ENCODE assay signal across 1 cellular context in the genomic region with DNA sequence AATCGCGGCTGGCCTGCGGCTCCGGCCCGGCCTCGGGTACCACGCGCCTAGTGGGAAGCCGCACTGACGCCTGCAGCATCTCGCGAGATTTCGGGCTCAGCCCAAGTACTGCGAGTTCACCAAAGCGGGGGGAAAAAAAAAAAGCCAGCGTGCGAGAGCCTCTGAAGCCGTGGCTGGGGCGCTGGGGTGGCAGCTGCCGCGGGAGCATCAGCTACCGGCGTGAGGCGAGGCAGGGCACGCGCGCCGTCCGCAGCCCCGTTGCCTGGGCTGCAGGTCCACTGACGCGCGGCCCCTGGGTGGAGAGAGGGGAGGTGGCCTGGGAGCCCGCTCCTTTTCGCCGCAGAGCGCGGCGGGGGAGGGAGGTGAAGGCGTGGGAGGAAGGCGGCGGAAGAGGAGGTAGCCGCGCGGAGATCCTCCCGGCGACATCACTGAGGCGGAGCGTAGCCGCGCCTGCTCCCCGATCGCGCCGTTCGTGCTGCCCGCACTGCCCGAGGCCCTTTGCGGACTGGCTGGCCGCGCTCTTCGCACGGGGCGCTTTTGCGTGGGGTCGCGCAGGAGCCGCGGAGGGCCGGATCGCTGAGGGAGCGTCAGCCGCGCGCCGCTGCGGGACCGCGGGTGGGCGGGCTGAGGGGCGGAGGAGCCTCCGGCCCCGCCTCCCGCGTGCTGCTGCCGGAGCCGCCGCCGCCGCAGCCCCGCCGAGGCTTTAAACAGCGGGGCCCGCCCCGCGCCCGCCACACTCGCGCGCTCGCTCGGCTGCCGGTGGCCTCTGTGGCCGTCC.
TF ChIP-seq lines count a peak whose summit lies in the region.

A gene (plus strand): TSS at position 734 of the 778 bp plus-strand sequence. CDS start 189 bp downstream, outside the sequence.

TF ChIP-seq in HepG2, 621 proteins besides CTCF, POLR2A, EP300 and RAD21 (continued from another document and continues in another):
- TF ChIP-seq, protein P1, sequence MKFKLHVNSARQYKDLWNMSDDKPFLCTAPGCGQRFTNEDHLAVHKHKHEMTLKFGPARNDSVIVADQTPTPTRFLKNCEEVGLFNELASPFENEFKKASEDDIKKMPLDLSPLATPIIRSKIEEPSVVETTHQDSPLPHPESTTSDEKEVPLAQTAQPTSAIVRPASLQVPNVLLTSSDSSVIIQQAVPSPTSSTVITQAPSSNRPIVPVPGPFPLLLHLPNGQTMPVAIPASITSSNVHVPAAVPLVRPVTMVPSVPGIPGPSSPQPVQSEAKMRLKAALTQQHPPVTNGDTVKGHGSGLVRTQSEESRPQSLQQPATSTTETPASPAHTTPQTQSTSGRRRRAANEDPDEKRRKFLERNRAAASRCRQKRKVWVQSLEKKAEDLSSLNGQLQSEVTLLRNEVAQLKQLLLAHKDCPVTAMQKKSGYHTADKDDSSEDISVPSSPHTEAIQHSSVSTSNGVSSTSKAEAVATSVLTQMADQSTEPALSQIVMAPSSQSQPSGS (CRISPR knock-in tag; IDR thresholded peaks at IDR 0.05) = no peak
- TF ChIP-seq, protein P2, sequence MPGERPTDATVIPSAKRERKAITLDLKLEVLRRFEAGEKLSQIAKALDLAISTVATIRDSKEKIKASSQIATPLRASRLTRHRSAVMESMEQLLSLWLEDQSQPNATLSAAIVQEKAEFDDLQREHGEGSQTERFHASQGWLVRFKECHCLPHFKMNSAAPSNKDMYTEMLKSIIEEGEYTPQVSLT (CRISPR knock-in tag; IDR thresholded peaks at IDR 0.05; ENCODE audit: borderline replicate concordance, low read depth) = no peak
- TF ChIP-seq TMF1 (CRISPR knock-in tag; IDR thresholded peaks at IDR 0.05; ENCODE audit: low read depth) (peak; percentile 45; the same call in 1 of the 2 replicates), ZNF619 (CRISPR knock-in tag; IDR thresholded peaks at IDR 0.05) (no peak), SRSF4 (IDR thresholded peaks at IDR 0.05; ENCODE audit: low read depth, low read length, poor library complexity, severe bottlenecking) (no peak), ZNF556 (CRISPR knock-in tag; IDR thresholded peaks at IDR 0.05; ENCODE audit: borderline replicate concordance) (no peak; the same call in 1 of the 2 replicates), ONECUT2 (CRISPR knock-in tag; IDR thresholded peaks at IDR 0.05) (no peak), ZNF264 (CRISPR knock-in tag; IDR thresholded peaks at IDR 0.05) (no peak), MAZ (IDR thresholded peaks at IDR 0.05; ENCODE audit: borderline replicate concordance, low read depth, low read length) (no peak), MAZ (CRISPR knock-in tag; IDR thresholded peaks at IDR 0.05; ENCODE audit: low read depth) (peak; percentile 81), ZNF572 (CRISPR knock-in tag; IDR thresholded peaks at IDR 0.05) (0 out of 2 replicates have a peak, but pooled peaks have one; percentile 30), KMT2B (CRISPR knock-in tag; IDR thresholded peaks at IDR 0.05) (peak; percentile 82), KLF13 (CRISPR knock-in tag; IDR thresholded peaks at IDR 0.05) (no peak), HIVEP1 (CRISPR knock-in tag; IDR thresholded peaks at IDR 0.05) (peak; percentile 70; the same call in 1 of the 2 replicates), ZKSCAN8 (CRISPR knock-in tag; IDR thresholded peaks at IDR 0.05; ENCODE audit: borderline replicate concordance) (no peak), CREB1 (IDR thresholded peaks at IDR 0.05) (no peak), CREB1 (CRISPR knock-in tag; IDR thresholded peaks at IDR 0.05) (no peak), RBAK (CRISPR knock-in tag; IDR thresholded peaks at IDR 0.05) (no peak), DMAP1 (CRISPR knock-in tag; IDR thresholded peaks at IDR 0.05) (peak; percentile 68; the same call in 1 of the 2 replicates)
- TF ChIP-seq, protein P3, sequence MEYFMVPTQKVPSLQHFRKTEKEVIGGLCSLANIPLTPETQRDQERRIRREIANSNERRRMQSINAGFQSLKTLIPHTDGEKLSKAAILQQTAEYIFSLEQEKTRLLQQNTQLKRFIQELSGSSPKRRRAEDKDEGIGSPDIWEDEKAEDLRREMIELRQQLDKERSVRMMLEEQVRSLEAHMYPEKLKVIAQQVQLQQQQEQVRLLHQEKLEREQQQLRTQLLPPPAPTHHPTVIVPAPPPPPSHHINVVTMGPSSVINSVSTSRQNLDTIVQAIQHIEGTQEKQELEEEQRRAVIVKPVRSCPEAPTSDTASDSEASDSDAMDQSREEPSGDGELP (IDR thresholded peaks at IDR 0.05; ENCODE audit: borderline replicate concordance, low read depth) = no peak
- TF ChIP-seq, protein P4, sequence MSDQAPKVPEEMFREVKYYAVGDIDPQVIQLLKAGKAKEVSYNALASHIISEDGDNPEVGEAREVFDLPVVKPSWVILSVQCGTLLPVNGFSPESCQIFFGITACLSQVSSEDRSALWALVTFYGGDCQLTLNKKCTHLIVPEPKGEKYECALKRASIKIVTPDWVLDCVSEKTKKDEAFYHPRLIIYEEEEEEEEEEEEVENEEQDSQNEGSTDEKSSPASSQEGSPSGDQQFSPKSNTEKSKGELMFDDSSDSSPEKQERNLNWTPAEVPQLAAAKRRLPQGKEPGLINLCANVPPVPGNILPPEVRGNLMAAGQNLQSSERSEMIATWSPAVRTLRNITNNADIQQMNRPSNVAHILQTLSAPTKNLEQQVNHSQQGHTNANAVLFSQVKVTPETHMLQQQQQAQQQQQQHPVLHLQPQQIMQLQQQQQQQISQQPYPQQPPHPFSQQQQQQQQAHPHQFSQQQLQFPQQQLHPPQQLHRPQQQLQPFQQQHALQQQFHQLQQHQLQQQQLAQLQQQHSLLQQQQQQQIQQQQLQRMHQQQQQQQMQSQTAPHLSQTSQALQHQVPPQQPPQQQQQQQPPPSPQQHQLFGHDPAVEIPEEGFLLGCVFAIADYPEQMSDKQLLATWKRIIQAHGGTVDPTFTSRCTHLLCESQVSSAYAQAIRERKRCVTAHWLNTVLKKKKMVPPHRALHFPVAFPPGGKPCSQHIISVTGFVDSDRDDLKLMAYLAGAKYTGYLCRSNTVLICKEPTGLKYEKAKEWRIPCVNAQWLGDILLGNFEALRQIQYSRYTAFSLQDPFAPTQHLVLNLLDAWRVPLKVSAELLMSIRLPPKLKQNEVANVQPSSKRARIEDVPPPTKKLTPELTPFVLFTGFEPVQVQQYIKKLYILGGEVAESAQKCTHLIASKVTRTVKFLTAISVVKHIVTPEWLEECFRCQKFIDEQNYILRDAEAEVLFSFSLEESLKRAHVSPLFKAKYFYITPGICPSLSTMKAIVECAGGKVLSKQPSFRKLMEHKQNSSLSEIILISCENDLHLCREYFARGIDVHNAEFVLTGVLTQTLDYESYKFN (CRISPR knock-in tag; conservative IDR thresholded peaks at IDR 0.05) = no peak; the same call in 1 of the 2 replicates
- TF ChIP-seq, protein P5, sequence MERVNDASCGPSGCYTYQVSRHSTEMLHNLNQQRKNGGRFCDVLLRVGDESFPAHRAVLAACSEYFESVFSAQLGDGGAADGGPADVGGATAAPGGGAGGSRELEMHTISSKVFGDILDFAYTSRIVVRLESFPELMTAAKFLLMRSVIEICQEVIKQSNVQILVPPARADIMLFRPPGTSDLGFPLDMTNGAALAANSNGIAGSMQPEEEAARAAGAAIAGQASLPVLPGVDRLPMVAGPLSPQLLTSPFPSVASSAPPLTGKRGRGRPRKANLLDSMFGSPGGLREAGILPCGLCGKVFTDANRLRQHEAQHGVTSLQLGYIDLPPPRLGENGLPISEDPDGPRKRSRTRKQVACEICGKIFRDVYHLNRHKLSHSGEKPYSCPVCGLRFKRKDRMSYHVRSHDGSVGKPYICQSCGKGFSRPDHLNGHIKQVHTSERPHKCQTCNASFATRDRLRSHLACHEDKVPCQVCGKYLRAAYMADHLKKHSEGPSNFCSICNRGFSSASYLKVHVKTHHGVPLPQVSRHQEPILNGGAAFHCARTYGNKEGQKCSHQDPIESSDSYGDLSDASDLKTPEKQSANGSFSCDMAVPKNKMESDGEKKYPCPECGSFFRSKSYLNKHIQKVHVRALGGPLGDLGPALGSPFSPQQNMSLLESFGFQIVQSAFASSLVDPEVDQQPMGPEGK (CRISPR knock-in tag; IDR thresholded peaks at IDR 0.05) = no peak; the same call in 1 of the 2 replicates
- TF ChIP-seq, protein P6, sequence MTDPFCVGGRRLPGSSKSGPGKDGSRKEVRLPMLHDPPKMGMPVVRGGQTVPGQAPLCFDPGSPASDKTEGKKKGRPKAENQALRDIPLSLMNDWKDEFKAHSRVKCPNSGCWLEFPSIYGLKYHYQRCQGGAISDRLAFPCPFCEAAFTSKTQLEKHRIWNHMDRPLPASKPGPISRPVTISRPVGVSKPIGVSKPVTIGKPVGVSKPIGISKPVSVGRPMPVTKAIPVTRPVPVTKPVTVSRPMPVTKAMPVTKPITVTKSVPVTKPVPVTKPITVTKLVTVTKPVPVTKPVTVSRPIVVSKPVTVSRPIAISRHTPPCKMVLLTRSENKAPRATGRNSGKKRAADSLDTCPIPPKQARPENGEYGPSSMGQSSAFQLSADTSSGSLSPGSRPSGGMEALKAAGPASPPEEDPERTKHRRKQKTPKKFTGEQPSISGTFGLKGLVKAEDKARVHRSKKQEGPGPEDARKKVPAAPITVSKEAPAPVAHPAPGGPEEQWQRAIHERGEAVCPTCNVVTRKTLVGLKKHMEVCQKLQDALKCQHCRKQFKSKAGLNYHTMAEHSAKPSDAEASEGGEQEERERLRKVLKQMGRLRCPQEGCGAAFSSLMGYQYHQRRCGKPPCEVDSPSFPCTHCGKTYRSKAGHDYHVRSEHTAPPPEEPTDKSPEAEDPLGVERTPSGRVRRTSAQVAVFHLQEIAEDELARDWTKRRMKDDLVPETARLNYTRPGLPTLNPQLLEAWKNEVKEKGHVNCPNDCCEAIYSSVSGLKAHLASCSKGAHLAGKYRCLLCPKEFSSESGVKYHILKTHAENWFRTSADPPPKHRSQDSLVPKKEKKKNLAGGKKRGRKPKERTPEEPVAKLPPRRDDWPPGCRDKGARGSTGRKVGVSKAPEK (CRISPR knock-in tag; IDR thresholded peaks at IDR 0.05; ENCODE audit: borderline replicate concordance) = no peak
- TF ChIP-seq, protein P7, sequence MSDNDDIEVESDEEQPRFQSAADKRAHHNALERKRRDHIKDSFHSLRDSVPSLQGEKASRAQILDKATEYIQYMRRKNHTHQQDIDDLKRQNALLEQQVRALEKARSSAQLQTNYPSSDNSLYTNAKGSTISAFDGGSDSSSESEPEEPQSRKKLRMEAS (IDR thresholded peaks at IDR 0.05) = peak; percentile 95
- TF ChIP-seq, protein P8, sequence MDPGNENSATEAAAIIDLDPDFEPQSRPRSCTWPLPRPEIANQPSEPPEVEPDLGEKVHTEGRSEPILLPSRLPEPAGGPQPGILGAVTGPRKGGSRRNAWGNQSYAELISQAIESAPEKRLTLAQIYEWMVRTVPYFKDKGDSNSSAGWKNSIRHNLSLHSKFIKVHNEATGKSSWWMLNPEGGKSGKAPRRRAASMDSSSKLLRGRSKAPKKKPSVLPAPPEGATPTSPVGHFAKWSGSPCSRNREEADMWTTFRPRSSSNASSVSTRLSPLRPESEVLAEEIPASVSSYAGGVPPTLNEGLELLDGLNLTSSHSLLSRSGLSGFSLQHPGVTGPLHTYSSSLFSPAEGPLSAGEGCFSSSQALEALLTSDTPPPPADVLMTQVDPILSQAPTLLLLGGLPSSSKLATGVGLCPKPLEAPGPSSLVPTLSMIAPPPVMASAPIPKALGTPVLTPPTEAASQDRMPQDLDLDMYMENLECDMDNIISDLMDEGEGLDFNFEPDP (CRISPR knock-in tag; conservative IDR thresholded peaks at IDR 0.05) = 0 out of 2 replicates have a peak, but pooled peaks have one; percentile 47
- TF ChIP-seq, protein P9, sequence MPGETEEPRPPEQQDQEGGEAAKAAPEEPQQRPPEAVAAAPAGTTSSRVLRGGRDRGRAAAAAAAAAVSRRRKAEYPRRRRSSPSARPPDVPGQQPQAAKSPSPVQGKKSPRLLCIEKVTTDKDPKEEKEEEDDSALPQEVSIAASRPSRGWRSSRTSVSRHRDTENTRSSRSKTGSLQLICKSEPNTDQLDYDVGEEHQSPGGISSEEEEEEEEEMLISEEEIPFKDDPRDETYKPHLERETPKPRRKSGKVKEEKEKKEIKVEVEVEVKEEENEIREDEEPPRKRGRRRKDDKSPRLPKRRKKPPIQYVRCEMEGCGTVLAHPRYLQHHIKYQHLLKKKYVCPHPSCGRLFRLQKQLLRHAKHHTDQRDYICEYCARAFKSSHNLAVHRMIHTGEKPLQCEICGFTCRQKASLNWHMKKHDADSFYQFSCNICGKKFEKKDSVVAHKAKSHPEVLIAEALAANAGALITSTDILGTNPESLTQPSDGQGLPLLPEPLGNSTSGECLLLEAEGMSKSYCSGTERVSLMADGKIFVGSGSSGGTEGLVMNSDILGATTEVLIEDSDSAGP (CRISPR knock-in tag; IDR thresholded peaks at IDR 0.05; ENCODE audit: borderline replicate concordance) = peak; percentile 78
- TF ChIP-seq, protein P10, sequence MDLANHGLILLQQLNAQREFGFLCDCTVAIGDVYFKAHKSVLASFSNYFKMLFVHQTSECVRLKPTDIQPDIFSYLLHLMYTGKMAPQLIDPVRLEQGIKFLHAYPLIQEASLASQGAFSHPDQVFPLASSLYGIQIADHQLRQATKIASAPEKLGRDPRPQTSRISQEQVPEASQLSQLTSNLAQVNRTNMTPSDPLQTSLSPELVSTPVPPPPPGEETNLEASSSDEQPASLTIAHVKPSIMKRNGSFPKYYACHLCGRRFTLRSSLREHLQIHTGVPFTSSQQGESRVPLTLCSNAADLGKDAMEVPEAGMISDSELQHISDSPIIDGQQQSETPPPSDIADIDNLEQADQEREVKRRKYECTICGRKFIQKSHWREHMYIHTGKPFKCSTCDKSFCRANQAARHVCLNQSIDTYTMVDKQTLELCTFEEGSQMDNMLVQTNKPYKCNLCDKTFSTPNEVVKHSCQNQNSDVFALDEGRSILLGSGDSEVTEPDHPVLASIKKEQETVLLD (CRISPR knock-in tag; IDR thresholded peaks at IDR 0.05; ENCODE audit: low read depth) = peak; percentile 47; the same call in 1 of the 2 replicates
- TF ChIP-seq, protein P11, sequence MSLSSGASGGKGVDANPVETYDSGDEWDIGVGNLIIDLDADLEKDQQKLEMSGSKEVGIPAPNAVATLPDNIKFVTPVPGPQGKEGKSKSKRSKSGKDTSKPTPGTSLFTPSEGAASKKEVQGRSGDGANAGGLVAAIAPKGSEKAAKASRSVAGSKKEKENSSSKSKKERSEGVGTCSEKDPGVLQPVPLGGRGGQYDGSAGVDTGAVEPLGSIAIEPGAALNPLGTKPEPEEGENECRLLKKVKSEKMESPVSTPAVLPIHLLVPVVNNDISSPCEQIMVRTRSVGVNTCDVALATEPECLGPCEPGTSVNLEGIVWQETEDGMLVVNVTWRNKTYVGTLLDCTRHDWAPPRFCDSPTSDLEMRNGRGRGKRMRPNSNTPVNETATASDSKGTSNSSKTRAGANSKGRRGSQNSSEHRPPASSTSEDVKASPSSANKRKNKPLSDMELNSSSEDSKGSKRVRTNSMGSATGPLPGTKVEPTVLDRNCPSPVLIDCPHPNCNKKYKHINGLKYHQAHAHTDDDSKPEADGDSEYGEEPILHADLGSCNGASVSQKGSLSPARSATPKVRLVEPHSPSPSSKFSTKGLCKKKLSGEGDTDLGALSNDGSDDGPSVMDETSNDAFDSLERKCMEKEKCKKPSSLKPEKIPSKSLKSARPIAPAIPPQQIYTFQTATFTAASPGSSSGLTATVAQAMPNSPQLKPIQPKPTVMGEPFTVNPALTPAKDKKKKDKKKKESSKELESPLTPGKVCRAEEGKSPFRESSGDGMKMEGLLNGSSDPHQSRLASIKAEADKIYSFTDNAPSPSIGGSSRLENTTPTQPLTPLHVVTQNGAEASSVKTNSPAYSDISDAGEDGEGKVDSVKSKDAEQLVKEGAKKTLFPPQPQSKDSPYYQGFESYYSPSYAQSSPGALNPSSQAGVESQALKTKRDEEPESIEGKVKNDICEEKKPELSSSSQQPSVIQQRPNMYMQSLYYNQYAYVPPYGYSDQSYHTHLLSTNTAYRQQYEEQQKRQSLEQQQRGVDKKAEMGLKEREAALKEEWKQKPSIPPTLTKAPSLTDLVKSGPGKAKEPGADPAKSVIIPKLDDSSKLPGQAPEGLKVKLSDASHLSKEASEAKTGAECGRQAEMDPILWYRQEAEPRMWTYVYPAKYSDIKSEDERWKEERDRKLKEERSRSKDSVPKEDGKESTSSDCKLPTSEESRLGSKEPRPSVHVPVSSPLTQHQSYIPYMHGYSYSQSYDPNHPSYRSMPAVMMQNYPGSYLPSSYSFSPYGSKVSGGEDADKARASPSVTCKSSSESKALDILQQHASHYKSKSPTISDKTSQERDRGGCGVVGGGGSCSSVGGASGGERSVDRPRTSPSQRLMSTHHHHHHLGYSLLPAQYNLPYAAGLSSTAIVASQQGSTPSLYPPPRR (CRISPR knock-in tag; IDR thresholded peaks at IDR 0.05; ENCODE audit: borderline replicate concordance) = no peak; the same call in 1 of the 2 replicates
